2 cellular contexts compared by ENCODE assay signal in the genomic region with DNA sequence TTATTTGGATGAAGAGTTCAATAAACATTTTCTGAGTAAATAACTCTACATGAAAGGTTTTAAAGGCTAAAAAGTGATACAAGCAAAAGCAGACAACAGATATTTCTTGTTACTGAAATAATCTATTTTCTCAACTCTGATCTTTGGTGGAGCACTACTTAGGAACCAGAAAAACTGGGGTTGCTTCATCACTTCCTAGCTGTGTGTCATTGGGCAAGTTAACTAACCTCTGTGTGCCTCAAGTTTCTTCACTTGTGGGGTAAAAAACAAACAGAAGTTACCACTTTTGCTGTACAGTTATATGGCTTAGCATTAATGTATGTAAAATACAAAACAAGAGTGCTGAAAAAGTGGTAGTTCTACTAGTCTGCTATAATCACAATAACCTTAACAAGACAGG.
A peak's percentile ranks its signal among the peaks of the same experiment; 100 is the strongest.
TF ChIP-seq lines count a peak whose summit lies in the region.

No MANE protein-coding gene starts in this region.

TF ChIP-seq in IMR-90, 13 proteins besides CTCF, POLR2A, EP300 and RAD21:
- no peak for TF ChIP-seq MAZ (IDR thresholded peaks at IDR 0.05; ENCODE audit: borderline replicate concordance, low read depth, low read length)
- TF ChIP-seq CEBPB (IDR thresholded peaks at IDR 0.05; ENCODE audit: low read depth, low read length): peak; percentile 75

TF ChIP-seq in GM12878, 131 proteins besides CTCF, POLR2A, EP300 and RAD21:
- TF ChIP-seq MEF2B (IDR thresholded peaks at IDR 0.05; ENCODE audit: partially characterized antibody, poor library complexity, severe bottlenecking) (no peak), NFIC (IDR thresholded peaks at IDR 0.05; ENCODE audit: low read depth, low read length) (no peak), ZBED1 (IDR thresholded peaks at IDR 0.05; ENCODE audit: borderline replicate concordance) (no peak), NFYA (IDR thresholded peaks at IDR 0.05; ENCODE audit: borderline replicate concordance, low read depth, low read length) (no peak), DPF2 (IDR thresholded peaks at IDR 0.05) (no peak)
- TF ChIP-seq, protein P1, sequence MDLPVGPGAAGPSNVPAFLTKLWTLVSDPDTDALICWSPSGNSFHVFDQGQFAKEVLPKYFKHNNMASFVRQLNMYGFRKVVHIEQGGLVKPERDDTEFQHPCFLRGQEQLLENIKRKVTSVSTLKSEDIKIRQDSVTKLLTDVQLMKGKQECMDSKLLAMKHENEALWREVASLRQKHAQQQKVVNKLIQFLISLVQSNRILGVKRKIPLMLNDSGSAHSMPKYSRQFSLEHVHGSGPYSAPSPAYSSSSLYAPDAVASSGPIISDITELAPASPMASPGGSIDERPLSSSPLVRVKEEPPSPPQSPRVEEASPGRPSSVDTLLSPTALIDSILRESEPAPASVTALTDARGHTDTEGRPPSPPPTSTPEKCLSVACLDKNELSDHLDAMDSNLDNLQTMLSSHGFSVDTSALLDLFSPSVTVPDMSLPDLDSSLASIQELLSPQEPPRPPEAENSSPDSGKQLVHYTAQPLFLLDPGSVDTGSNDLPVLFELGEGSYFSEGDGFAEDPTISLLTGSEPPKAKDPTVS (IDR thresholded peaks at IDR 0.05; ENCODE audit: low read depth, low read length): no peak
